11 cellular contexts compared by ENCODE assay signal in the genomic region with DNA sequence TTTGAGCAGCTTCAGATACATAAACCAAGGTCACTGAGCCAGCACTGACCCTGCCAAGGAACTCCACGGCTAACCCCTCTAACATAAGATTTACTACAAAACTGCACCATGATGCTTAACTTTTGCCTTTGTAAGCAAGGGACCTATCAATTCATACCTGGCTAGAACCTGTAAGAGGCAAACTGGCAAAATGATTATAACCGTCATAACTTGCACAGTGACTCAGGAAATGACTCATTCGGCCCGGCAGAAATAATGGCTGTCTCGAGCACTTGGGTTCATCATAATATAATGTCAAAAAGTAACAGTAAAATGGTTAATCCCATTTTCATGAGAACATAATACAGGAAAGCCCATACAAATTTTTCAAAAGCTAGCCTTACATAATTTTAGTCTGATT. TPM values are rescaled to one million over a fixed set of nuclear protein-coding genes. Genes with fewer than 3 reads are reported as not detected.
DNase-seq lines count a peak whose midpoint lies in the region; ATAC-seq and TF ChIP-seq lines count a peak whose summit lies in the region.
"Had no signal": no experiment of that assay in that cellular context is flagged by ENCODE, and none has a peak within 500 bp of the region (broad histone marks: within the 10 kb centered on the region; RNA-seq: fewer than 3 reads in every experiment).

No MANE protein-coding gene starts in this region.

- H3K4me3 ChIP-seq in CD4-positive, alpha-beta memory T cell (ENCODE audit: low read length in 2 of 2), result no peak overlapping the region
- H3K4me3 ChIP-seq in mucosa of descending colon (no peak overlapping the region), left lung (no peak overlapping the region)
- H3K4me3 ChIP-seq: pancreas had no signal

- H3K9me3 ChIP-seq in CD4-positive, alpha-beta memory T cell (ENCODE audit: control insufficient read depth in 1 of 2, low read length in 2 of 2), result no peaks in the 10 kb centered on the region
- H3K9me3 ChIP-seq in mucosa of descending colon, result no peaks in the 10 kb centered on the region
- H3K9me3 ChIP-seq in left lung, result no peaks in the 10 kb centered on the region
- H3K9me3 ChIP-seq: pancreas had no signal

- no peaks in the 10 kb centered on the region for H3K27me3 ChIP-seq in CD4-positive, alpha-beta memory T cell (ENCODE audit: insufficient read depth, low read length)
- no peaks in the 10 kb centered on the region for H3K27me3 ChIP-seq in left lung
- H3K27me3 ChIP-seq: pancreas had no signal

- H3K36me3 Mint-ChIP-seq in CD4-positive, alpha-beta memory T cell, result peaks cover 33 to 76% of the 10 kb centered on the region in 2 donors
- H3K36me3 Mint-ChIP-seq in activated T-cell treated with anti-CD3 and anti-CD28 coated beads, Interleukin-2, amount 50 U/mL, for 24 hours (ENCODE audit: low read depth), result peaks cover 90% of the 10 kb centered on the region
- no peaks in the 10 kb centered on the region for H3K36me3 Mint-ChIP-seq in glutamatergic neuron (ENCODE audit: unreplicated experiment)

- TF ChIP-seq CTCF in mucosa of descending colon (IDR thresholded peaks at IDR 0.05) (no peak), left lung (IDR thresholded peaks at IDR 0.05) (no peak), glutamatergic neuron (IDR thresholded peaks at IDR 0.05; ENCODE audit: partially characterized antibody, unreplicated experiment) (no peak)

- H3K36me3 ChIP-seq in CD4-positive, alpha-beta memory T cell (ENCODE audit: insufficient read depth, low read length), result no peaks in the 10 kb centered on the region
- H3K36me3 ChIP-seq in mucosa of descending colon (ENCODE audit: low read depth) (no peaks in the 10 kb centered on the region), left lung (peaks cover 0 to 83% of the 10 kb centered on the region in 2 donors)
- H3K36me3 ChIP-seq: pancreas had no signal

- ATAC-seq in mucosa of descending colon, result peak; percentile 93
- no peak for ATAC-seq in HG02840 (IDR thresholded peaks at IDR 0.05; ENCODE audit: low FRiP score, unreplicated experiment)
- ATAC-seq in left lung, result no peak
- ATAC-seq in GM19397 (IDR thresholded peaks at IDR 0.05; ENCODE audit: unreplicated experiment), result no peak

- no peaks in the 10 kb centered on the region for H3K9me3 Mint-ChIP-seq in CD4-positive, alpha-beta memory T cell
- no peaks in the 10 kb centered on the region for H3K9me3 Mint-ChIP-seq in activated T-cell treated with anti-CD3 and anti-CD28 coated beads, Interleukin-2, amount 50 U/mL, for 24 hours
- H3K9me3 Mint-ChIP-seq in glutamatergic neuron (ENCODE audit: unreplicated experiment), result no peaks in the 10 kb centered on the region

- CTCF ChIA-PET in CD4-positive, alpha-beta memory T cell (lab: Charles Lee; ENCODE audit: partially characterized antibody), result interaction anchor here (1.5 to 2.5 kb wide), 2 partner anchors 11 to 13 kb away, joined by 4 to 10 read pairs; no protein-coding TSS in a partner anchor

- H3K27ac Mint-ChIP-seq in CD4-positive, alpha-beta memory T cell, result peak overlapping the region in 4 of 7 donors; percentile 19 to 37 (median 25)
- H3K27ac Mint-ChIP-seq in activated T-cell treated with anti-CD3 and anti-CD28 coated beads, Interleukin-2, amount 50 U/mL, for 24 hours, result peak overlapping the region; percentile 82
- no peak overlapping the region for H3K27ac Mint-ChIP-seq in glutamatergic neuron (ENCODE audit: unreplicated experiment)

- H3K27me3 Mint-ChIP-seq in CD4-positive, alpha-beta memory T cell, result no peaks in the 10 kb centered on the region
- H3K27me3 Mint-ChIP-seq in activated T-cell treated with anti-CD3 and anti-CD28 coated beads, Interleukin-2, amount 50 U/mL, for 24 hours, result no peaks in the 10 kb centered on the region
- no peaks in the 10 kb centered on the region for H3K27me3 Mint-ChIP-seq in glutamatergic neuron (ENCODE audit: unreplicated experiment)

- intact Hi-C loops in CD4-positive, alpha-beta memory T cell (cut with micrococcal nuclease), result no loop called here
- intact Hi-C loops in mucosa of descending colon (cut with DNase I, micrococcal nuclease), result no loop called here
- intact Hi-C loops in left lung (cut with DNase I), result no loop called here

- H3K4me1 ChIP-seq in CD4-positive, alpha-beta memory T cell (ENCODE audit: insufficient read depth, low read length), result no peaks in the 10 kb centered on the region
- no peaks in the 10 kb centered on the region for H3K4me1 ChIP-seq in mucosa of descending colon (ENCODE audit: low read depth)
- peaks cover 0 to 10% of the 10 kb centered on the region in 2 donors for H3K4me1 ChIP-seq in left lung
- H3K4me1 ChIP-seq: pancreas had no signal

- H3K27ac ChIP-seq in CD4-positive, alpha-beta memory T cell (ENCODE audit: low read depth, low read length), result no peak overlapping the region
- no peak overlapping the region for H3K27ac ChIP-seq in left lung
- H3K27ac ChIP-seq: pancreas had no signal

- DNase-seq in CD4-positive, alpha-beta memory T cell, result peak in 1 of 5 donors; percentile 44
- DNase-seq in LoVo (ENCODE audit: low spot score), result peak; percentile 30
- DNase-seq in activated T-cell treated with anti-CD3 and anti-CD28 coated beads, Interleukin-2, amount 50 U/mL, for 24 hours, result no peak
- DNase-seq in mucosa of descending colon, result peak in 1 of 3 donors; percentile 37
- no peak for DNase-seq in left lung
- no peak for DNase-seq in glutamatergic neuron
- DNase-seq: effector CD4-positive, alpha-beta T cell; NCI-H1417 treated with DMSO at 0.1 percent for 48 hours; pancreas had no signal

- H3K4me1 Mint-ChIP-seq in CD4-positive, alpha-beta memory T cell, result peaks cover 5 to 11% (median 10%) of the 10 kb centered on the region in 4 donors
- H3K4me1 Mint-ChIP-seq in activated T-cell treated with anti-CD3 and anti-CD28 coated beads, Interleukin-2, amount 50 U/mL, for 24 hours (ENCODE audit: low read depth), result peaks cover 31% of the 10 kb centered on the region
- H3K4me1 Mint-ChIP-seq in glutamatergic neuron (ENCODE audit: low read depth, unreplicated experiment), result peaks cover 14% of the 10 kb centered on the region

- H3K4me3 Mint-ChIP-seq in CD4-positive, alpha-beta memory T cell, result no peak overlapping the region
- no peak overlapping the region for H3K4me3 Mint-ChIP-seq in activated T-cell treated with anti-CD3 and anti-CD28 coated beads, Interleukin-2, amount 50 U/mL, for 24 hours
- no peak overlapping the region for H3K4me3 Mint-ChIP-seq in glutamatergic neuron (ENCODE audit: unreplicated experiment)

- POLR2A ChIA-PET in CD4-positive, alpha-beta memory T cell (lab: Charles Lee; ENCODE audit: partially characterized antibody), result no interaction called here

RNA-seq across cellular contexts. Expression of a gene that starts 17.2 kb away (rescaled TPM):
- 1 to 10 TPM; 9.0 to 9.4 TPM for total RNA-seq in CD4-positive, alpha-beta memory T cell
- 1 to 10 TPM; 2.2 to 4.1 TPM for polyA plus RNA-seq in CD4-positive, alpha-beta memory T cell
- total RNA-seq in mucosa of descending colon, result 10 to 100 TPM; 13.6 to 20.5 (median 15.4) TPM
- 10 to 100 TPM; 24.8 to 34.7 TPM for total RNA-seq in left lung
- 108 TPM for total RNA-seq in glutamatergic neuron (ENCODE audit: unreplicated experiment)
